In genomic region chr15:93048426-93048721, GRCh38 we compare ENCODE assay signal across 22 cellular contexts. TPM values are rescaled to one million over a fixed set of nuclear protein-coding genes. Genes with fewer than 3 reads are reported as not detected.
A peak's percentile ranks its signal among the peaks of the same experiment; 100 is the strongest.
DNase-seq lines count a peak whose midpoint lies in the region; ATAC-seq and TF ChIP-seq lines count a peak whose summit lies in the region.
"Had no signal": no experiment of that assay in that cellular context is flagged by ENCODE, and none has a peak within 500 bp of the region (broad histone marks: within the 10 kb centered on the region; RNA-seq: fewer than 3 reads in every experiment).

No MANE protein-coding gene starts in this region.

- peaks cover 40 to 41% of the 10 kb centered on the region in 2 donors for H3K4me1 Mint-ChIP-seq in effector memory CD8-positive, alpha-beta T cell (ENCODE audit: low read depth in 2 of 2)
- peaks cover 4% of the 10 kb centered on the region for H3K4me1 Mint-ChIP-seq in neural progenitor cell

- no peaks in the 10 kb centered on the region for H3K27me3 ChIP-seq in heart right ventricle
- no peaks in the 10 kb centered on the region for H3K27me3 ChIP-seq in neural progenitor cell
- H3K27me3 ChIP-seq in stomach smooth muscle (ENCODE audit: control insufficient read depth in 1 of 2, insufficient read depth in 2 of 2, low read length in 2 of 2): no peaks in the 10 kb centered on the region
- H3K27me3 ChIP-seq in WERI-Rb-1 (ENCODE audit: insufficient read depth, low read depth, severe bottlenecking): no peaks in the 10 kb centered on the region
- H3K27me3 ChIP-seq: SJCRH30 had no signal

- no peak overlapping the region for H3K4me3 ChIP-seq in heart right ventricle
- no peak overlapping the region for H3K4me3 ChIP-seq in neural progenitor cell
- H3K4me3 ChIP-seq in stomach smooth muscle (ENCODE audit: low read length in 2 of 2): no peak overlapping the region
- H3K4me3 ChIP-seq in WERI-Rb-1 (ENCODE audit: low read depth, low read length): no peak overlapping the region
- H3K4me3 ChIP-seq: SJCRH30 had no signal

- H3K9ac ChIP-seq in neural progenitor cell: no peak overlapping the region
- H3K9ac ChIP-seq in stomach smooth muscle (ENCODE audit: low read length in 2 of 2): no peak overlapping the region

- H3K36me3 Mint-ChIP-seq in effector memory CD8-positive, alpha-beta T cell (ENCODE audit: insufficient read depth): peaks cover 5% of the 10 kb centered on the region
- H3K36me3 Mint-ChIP-seq in neural progenitor cell: peaks cover 46% of the 10 kb centered on the region

- H3K27me3 Mint-ChIP-seq in effector memory CD8-positive, alpha-beta T cell: no peaks in the 10 kb centered on the region
- H3K27me3 Mint-ChIP-seq in neural progenitor cell (ENCODE audit: insufficient read depth, low read depth): peaks cover 6% of the 10 kb centered on the region

- H3K9me3 ChIP-seq in heart right ventricle: peaks cover 0 to 17% (median 8%) of the 10 kb centered on the region in 11 donors
- H3K9me3 ChIP-seq in neural progenitor cell (ENCODE audit: low read depth): no peaks in the 10 kb centered on the region
- H3K9me3 ChIP-seq in stomach smooth muscle (ENCODE audit: control insufficient read depth in 2 of 2, low read length in 2 of 2): peaks cover 0 to 6% of the 10 kb centered on the region in 2 donors
- peaks cover 7% of the 10 kb centered on the region for H3K9me3 ChIP-seq in WERI-Rb-1 (ENCODE audit: severe bottlenecking)

- peaks cover 0 to 86% (median 13%) of the 10 kb centered on the region in 9 donors for H3K36me3 ChIP-seq in heart right ventricle
- H3K36me3 ChIP-seq in neural progenitor cell: peaks cover 14% of the 10 kb centered on the region
- H3K36me3 ChIP-seq in stomach smooth muscle (ENCODE audit: control insufficient read depth in 2 of 2, insufficient read depth in 2 of 2, low read length in 2 of 2): peaks cover 54 to 73% of the 10 kb centered on the region in 2 donors
- no peaks in the 10 kb centered on the region for H3K36me3 ChIP-seq in WERI-Rb-1

- H3K4me1 ChIP-seq in heart right ventricle (peaks cover 0 to 19% (median 0%) of the 10 kb centered on the region in 9 donors), neural progenitor cell (no peaks in the 10 kb centered on the region), stomach smooth muscle (ENCODE audit: control insufficient read depth, insufficient read depth, low read length) (peaks cover 90% of the 10 kb centered on the region)
- H3K4me1 ChIP-seq: SJCRH30 had no signal

- WGBS in heart right ventricle, 2 donors: 91% methylated on average over 14 of the region's 14 CpGs

- H3K4me2 ChIP-seq in neural progenitor cell: no peak overlapping the region

- ATAC-seq in left ventricle myocardium superior: no peak
- ATAC-seq in heart right ventricle: no peak
- ATAC-seq in effector memory CD8-positive, alpha-beta T cell (replicated peaks): no peak
- ATAC-seq in GM19397 (IDR thresholded peaks at IDR 0.05; ENCODE audit: unreplicated experiment): no peak
- ATAC-seq: HepG2, Panc1 had no signal

- H3K4me3 Mint-ChIP-seq in effector memory CD8-positive, alpha-beta T cell: peak overlapping the region in 1 of 2 donors; percentile 69
- H3K4me3 Mint-ChIP-seq in neural progenitor cell: no peak overlapping the region
- H3K4me3 Mint-ChIP-seq: H9, HFFc6 had no signal

- intact Hi-C loops in left ventricle myocardium superior (cut with micrococcal nuclease) (no loop called here), heart right ventricle (cut with DNase I) (loop anchor here in 2 of 10 donors (5.0 kb wide), 2 partner anchors 49 to 1059 kb away; no protein-coding TSS in a partner anchor)

- peaks cover 0 to 10% of the 10 kb centered on the region in 2 donors for H3K9me3 Mint-ChIP-seq in effector memory CD8-positive, alpha-beta T cell
- peaks cover 15% of the 10 kb centered on the region for H3K9me3 Mint-ChIP-seq in neural progenitor cell

- no peak overlapping the region for H3K27ac ChIP-seq in heart right ventricle
- H3K27ac ChIP-seq in neural progenitor cell: peak overlapping the region; percentile 76
- peak overlapping the region; percentile 67 for H3K27ac ChIP-seq in stomach smooth muscle (ENCODE audit: low read length)
- no peak overlapping the region for H3K27ac ChIP-seq in WERI-Rb-1
- H3K27ac ChIP-seq: 22Rv1, HL-60, SJCRH30 had no signal

- DNase-seq in left ventricle myocardium superior (peak; percentile 20), heart right ventricle (no peak), neural progenitor cell (ENCODE audit: low spot score) (no peak), WERI-Rb-1 (no peak), NCI-H1048 (lab: John Stamatoyannopoulos, UW) (no peak)
- DNase-seq in effector memory CD8-positive, alpha-beta T cell: no peak
- DNase-seq: ACHN; H9; HFFc6; NCI-H146; NCI-H226; NCI-H510A treated with DMSO at 0.1 percent for 48 hours; NCI-H748 treated with DMSO at 0.1 percent for 48 hours; NK-92 treated with Interleukin-12 subunit alpha and Interleukin-12 subunit beta, amount 100 ng/mL, for 24 hours had no signal

- H3K79me2 ChIP-seq in neural progenitor cell (ENCODE audit: low read depth): peaks cover 76% of the 10 kb centered on the region

- no peak overlapping the region for H2AFZ ChIP-seq in neural progenitor cell (replicated peaks)

- TF ChIP-seq CTCF in heart right ventricle (IDR thresholded peaks at IDR 0.05) (no peak), neural progenitor cell (IDR thresholded peaks at IDR 0.05) (no peak), WERI-Rb-1 (IDR thresholded peaks at IDR 0.05; ENCODE audit: low read depth, low read length) (no peak)

- H4K20me1 ChIP-seq in neural progenitor cell (ENCODE audit: low read depth): peaks cover 99% of the 10 kb centered on the region

- peaks cover 83% of the 10 kb centered on the region for H3F3A ChIP-seq in neural progenitor cell (ENCODE audit: low read depth)

- H3K27ac Mint-ChIP-seq in effector memory CD8-positive, alpha-beta T cell: peak overlapping the region; percentile 89 to 92
- no peak overlapping the region for H3K27ac Mint-ChIP-seq in neural progenitor cell
- H3K27ac Mint-ChIP-seq: HFFc6 had no signal

RNA-seq across cellular contexts. Expression of gene RGMA, which starts 40.6 kb away (rescaled TPM):
- 27.0 TPM for total RNA-seq in left ventricle myocardium superior
- 10 to 100 TPM in 5 of 10 donors, 1 to 10 TPM in 5; 4.9 to 33.8 (median 10.9) TPM for total RNA-seq in heart right ventricle
- polyA plus RNA-seq in heart right ventricle: 10 to 100 TPM in 1 of 2 donors, 1 to 10 TPM in 1; 7.3 to 11.9 TPM
- total RNA-seq in neural progenitor cell (ENCODE audit: low replicate concordance): 41.4 and 85.1 TPM in 2 replicates
- total RNA-seq: HepG2, HT-29 had no signal
- polyA plus RNA-seq: HepG2 had no signal

Comparison
In these comparisons a context has a peak if more than half of its experiments do, and no peak if none do; other contexts are left out.
1. H3K27ac ChIP-seq: peak in neural progenitor cell (single experiment) and stomach smooth muscle (single experiment); none in heart right ventricle (0 of 10) and WERI-Rb-1 (single experiment).